8 cellular contexts compared by ENCODE assay signal in the genomic region with DNA sequence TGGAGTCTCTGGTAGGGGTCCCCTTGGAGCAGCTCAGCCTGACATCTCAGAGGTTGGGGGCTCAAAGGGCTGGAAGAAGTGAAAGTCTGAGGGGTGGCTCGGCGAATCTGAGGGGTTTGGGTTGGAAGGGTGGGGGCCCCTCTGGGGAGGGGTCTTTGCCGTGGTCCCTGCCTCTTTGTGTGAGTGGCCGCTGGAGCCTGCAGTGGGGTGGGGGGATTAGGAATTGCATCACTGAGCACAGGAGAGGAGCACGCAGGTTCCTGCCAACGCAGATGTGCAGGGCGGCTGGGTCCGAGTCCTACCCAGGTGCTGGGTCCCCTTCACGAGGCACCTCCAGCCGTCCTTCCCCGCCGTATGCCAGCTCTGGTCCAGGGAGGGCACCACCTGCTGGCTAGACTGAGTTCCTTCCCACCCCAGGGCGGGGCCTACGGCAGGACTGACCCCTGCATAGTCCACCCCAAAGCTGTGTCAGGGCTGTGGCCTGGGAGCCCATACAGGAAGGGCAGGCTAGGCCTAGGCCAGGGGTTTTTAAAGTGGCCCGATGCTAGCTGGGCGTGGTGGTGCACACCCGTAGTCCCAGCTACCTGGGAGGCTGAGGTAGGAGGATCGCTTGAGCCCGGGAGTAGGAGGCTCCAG. TPM values are rescaled to one million over a fixed set of nuclear protein-coding genes. Genes with fewer than 3 reads are reported as not detected.
DNase-seq lines count a peak whose midpoint lies in the region; ATAC-seq, FAIRE-seq and TF ChIP-seq lines count a peak whose summit lies in the region.

No MANE protein-coding gene starts in this region.

- FAIRE-seq in D721Med (lab: Jason Lieb, UNC) = no peak

- ATAC-seq in naive thymus-derived CD8-positive, alpha-beta T cell = no peak
- ATAC-seq in HG03342 (IDR thresholded peaks at IDR 0.05; ENCODE audit: unreplicated experiment) (no peak), GM21737 (IDR thresholded peaks at IDR 0.05; ENCODE audit: unreplicated experiment) (no peak)

- H3K36me3 ChIP-seq in brain microvascular endothelial cell (replicated peaks) = no peaks in the 10 kb centered on the region

- H3K4me3 Mint-ChIP-seq in naive thymus-derived CD8-positive, alpha-beta T cell = peak overlapping the region in 7 of 10 donors; percentile 15 to 96 (median 23)

- POLR2A ChIA-PET in naive thymus-derived CD8-positive, alpha-beta T cell (lab: Charles Lee) = interaction anchor here (0.6 to 47.5 kb wide), 8 partner anchors 0 to 161 kb away, joined by 3 to 1514 read pairs (median 10); partner anchors contain the start of genes FMNL1, HEXIM1, HEXIM2 and MAP3K14

- no peak for DNase-seq in D721Med (ENCODE audit: insufficient read length, low spot score)
- no peak for DNase-seq in LNCaP clone FGC (ENCODE audit: low read depth)
- no peak for DNase-seq in brain microvascular endothelial cell
- DNase-seq in naive thymus-derived CD8-positive, alpha-beta T cell = peak in 2 of 10 donors; percentile 26 to 76
- DNase-seq in NCI-H1694 (lab: John Stamatoyannopoulos, UW) = no peak
- no peak for DNase-seq in NCI-H2029 treated with DMSO at 0.1 percent for 48 hours (lab: John Stamatoyannopoulos, UW)

- H3K27ac ChIP-seq in brain microvascular endothelial cell = no peak overlapping the region

- H3K27me3 Mint-ChIP-seq in naive thymus-derived CD8-positive, alpha-beta T cell = no peaks in the 10 kb centered on the region

- peak; percentile 41 for TF ChIP-seq CTCF in D721Med (IDR thresholded peaks at IDR 0.05; ENCODE audit: insufficient read depth, missing control alignments)
- TF ChIP-seq CTCF in LNCaP clone FGC (IDR thresholded peaks at IDR 0.05; ENCODE audit: control insufficient read depth, extremely low read depth, insufficient read depth) = peak; percentile 27; the same call in 1 of the 2 replicates
- TF ChIP-seq CTCF in brain microvascular endothelial cell (IDR thresholded peaks at IDR 0.05; ENCODE audit: low read depth, low read length, missing control alignments) = peak; percentile 62

- in situ Hi-C loops in brain microvascular endothelial cell (cut with HindIII; ENCODE audit: low pct_ligation_motif_present, low sequenced_read_pairs) = no loop called here

- peaks cover 51 to 92% (median 91%) of the 10 kb centered on the region in 4 donors for H3K4me1 Mint-ChIP-seq in naive thymus-derived CD8-positive, alpha-beta T cell

- no peaks in the 10 kb centered on the region for H3K9me3 Mint-ChIP-seq in naive thymus-derived CD8-positive, alpha-beta T cell

- peaks cover 0 to 32% (median 6%) of the 10 kb centered on the region in 3 donors for H3K36me3 Mint-ChIP-seq in naive thymus-derived CD8-positive, alpha-beta T cell

- no peaks in the 10 kb centered on the region for H3K27me3 ChIP-seq in brain microvascular endothelial cell (replicated peaks)

- H3K27ac Mint-ChIP-seq in naive thymus-derived CD8-positive, alpha-beta T cell = peak overlapping the region; percentile 42 to 100 (median 100)

- H3K4me3 ChIP-seq in LNCaP clone FGC (ENCODE audit: low read depth, low read length) = no peak overlapping the region
- no peak overlapping the region for H3K4me3 ChIP-seq in brain microvascular endothelial cell (ENCODE audit: low read depth, low read length)

RNA-seq across cellular contexts. Expression of gene FMNL1, which starts 9.9 kb away (rescaled TPM):
- 100 to 1,000 TPM; 383 to 394 TPM for total RNA-seq in naive thymus-derived CD8-positive, alpha-beta T cell
- 10 to 100 TPM; 18.0 to 35.5 (median 21.5) TPM for polyA plus RNA-seq in naive thymus-derived CD8-positive, alpha-beta T cell

RNA-seq across cellular contexts. Expression of gene SPATA32, which starts 30.3 kb away (rescaled TPM):
- total RNA-seq in naive thymus-derived CD8-positive, alpha-beta T cell = under 1 TPM; 0.47 to 0.75 TPM
- polyA plus RNA-seq in naive thymus-derived CD8-positive, alpha-beta T cell = under 1 TPM; 0.30 to 0.81 (median 0.44) TPM
